21 cellular contexts compared by ENCODE assay signal in genomic region chr15:94177112-94177511, GRCh38. TPM values are rescaled to one million over a fixed set of nuclear protein-coding genes. Genes with fewer than 3 reads are reported as not detected.
DNase-seq lines count a peak whose midpoint lies in the region; ATAC-seq, FAIRE-seq and TF ChIP-seq lines count a peak whose summit lies in the region.
"Had no signal": no experiment of that assay in that cellular context is flagged by ENCODE, and none has a peak within 500 bp of the region (broad histone marks: within the 10 kb centered on the region; RNA-seq: fewer than 3 reads in every experiment).

No MANE protein-coding gene starts in this region.

- H3K27me3 Mint-ChIP-seq in activated T-helper 17 cell treated with anti-CD3 and anti-CD28 coated beads, Interleukin-2, amount 50 U/mL, for 72 hours: peaks cover 9% of the 10 kb centered on the region
- H3K27me3 Mint-ChIP-seq: type B pancreatic cell had no signal

- no peaks in the 10 kb centered on the region for H3K36me3 Mint-ChIP-seq in activated T-helper 17 cell treated with anti-CD3 and anti-CD28 coated beads, Interleukin-2, amount 50 U/mL, for 72 hours (ENCODE audit: low read depth)
- H3K36me3 Mint-ChIP-seq: type B pancreatic cell had no signal

- H3K27me3 ChIP-seq in MG63 (no peaks in the 10 kb centered on the region), kidney epithelial cell (ENCODE audit: control insufficient read depth, insufficient read depth, low read length) (no peaks in the 10 kb centered on the region), vagina (no peaks in the 10 kb centered on the region)

- H3K27ac ChIP-seq in vagina: no peak overlapping the region

- H3K4me3 ChIP-seq in MG63 (no peak overlapping the region), kidney epithelial cell (ENCODE audit: low read depth, low read length) (no peak overlapping the region), vagina (no peak overlapping the region)
- H3K4me3 ChIP-seq: lung had no signal

- peaks cover 10% of the 10 kb centered on the region for H3K4me1 Mint-ChIP-seq in activated T-helper 17 cell treated with anti-CD3 and anti-CD28 coated beads, Interleukin-2, amount 50 U/mL, for 72 hours
- H3K4me1 Mint-ChIP-seq: neural crest cell had no signal

- peaks cover 4% of the 10 kb centered on the region for H3K9me3 Mint-ChIP-seq in activated T-helper 17 cell treated with anti-CD3 and anti-CD28 coated beads, Interleukin-2, amount 50 U/mL, for 72 hours

- intact Hi-C loops in vagina (cut with DNase I): no loop called here

- FAIRE-seq in GM12891 (lab: Jason Lieb, UNC): no peak
- FAIRE-seq: GM18507, GM19239 had no signal

- no peaks in the 10 kb centered on the region for H3K4me1 ChIP-seq in vagina

- DNase-seq in Caki2 (ENCODE audit: low read depth) (peak; percentile 21), MG63 (peak; percentile 31), kidney epithelial cell (ENCODE audit: low read depth) (peak; percentile 10), cerebellar cortex (ENCODE audit: low spot score) (no peak), GM12891 (ENCODE audit: insufficient read length, low spot score) (no peak), vagina (ENCODE audit: extremely low spot score in 2 of 2) (no peak)
- DNase-seq: activated B cell treated with CpG ODN at 0.5 μM for 24 hours; activated CD8-positive, alpha-beta memory T cell treated with anti-CD3 and anti-CD28 coated beads, Interleukin-2, amount 50 U/mL, for 48 hours; dermis blood vessel endothelial cell; GDM1; NCI-H2227 treated with DMSO at 0.1 percent for 48 hours; stimulated activated CD4-positive, alpha-beta T cell treated with anti-CD3 and anti-CD28 coated beads, Interleukin-4, amount 100 ng/mL, for 1 hour; SW 1271 had no signal

- H3K27ac Mint-ChIP-seq in activated T-helper 17 cell treated with anti-CD3 and anti-CD28 coated beads, Interleukin-2, amount 50 U/mL, for 72 hours: peak overlapping the region; percentile 23
- H3K27ac Mint-ChIP-seq: activated B cell treated with CpG ODN at 0.5 μM for 24 hours, type B pancreatic cell had no signal

- ATAC-seq in activated T-helper 17 cell treated with anti-CD3 and anti-CD28 coated beads, Interleukin-2, amount 50 U/mL, for 72 hours (replicated peaks): peak; percentile 35
- no peak for ATAC-seq in HG02885 (IDR thresholded peaks at IDR 0.05; ENCODE audit: poor library complexity, unreplicated experiment)
- ATAC-seq: sciatic nerve had no signal

- H3K36me3 ChIP-seq in MG63 (no peaks in the 10 kb centered on the region), kidney epithelial cell (ENCODE audit: control insufficient read depth, insufficient read depth, low read length) (no peaks in the 10 kb centered on the region), vagina (no peaks in the 10 kb centered on the region)

- H3K4me3 Mint-ChIP-seq in activated T-helper 17 cell treated with anti-CD3 and anti-CD28 coated beads, Interleukin-2, amount 50 U/mL, for 72 hours: no peak overlapping the region
- H3K4me3 Mint-ChIP-seq: activated B cell treated with CpG ODN at 0.5 μM for 24 hours, neural crest cell, type B pancreatic cell had no signal

- in situ Hi-C loops in Caki2 (cut with HindIII; ENCODE audit: low pct_unique_long_range_greater_than_20kb, low sequenced_read_pairs): no loop called here

- no peak for TF ChIP-seq CTCF in kidney epithelial cell (IDR thresholded peaks at IDR 0.05; ENCODE audit: insufficient read depth, low read length, poor library complexity, severe bottlenecking)
- TF ChIP-seq CTCF in vagina (IDR thresholded peaks at IDR 0.05): no peak

- TF ChIP-seq POLR2A in GM12891 (IDR thresholded peaks at IDR 0.05; ENCODE audit: low read depth, low read length) (no peak), vagina (IDR thresholded peaks at IDR 0.05) (no peak)

- H3K9me3 ChIP-seq in MG63 (no peaks in the 10 kb centered on the region), vagina (no peaks in the 10 kb centered on the region)

TF ChIP-seq in GM12891, 5 proteins besides CTCF, POLR2A, EP300 and RAD21:
- no peak for TF ChIP-seq TAF1 (IDR thresholded peaks at IDR 0.05; ENCODE audit: low read depth, low read length)

RNA-seq across cellular contexts. Expression of gene MCTP2, which starts 54.2 kb away (rescaled TPM):
- total RNA-seq in Caki2 (2014; rRNA removed; shearing (Covaris generic); ENCODE audit: low replicate concordance): 3.5 and 13.0 TPM in 2 replicates
- total RNA-seq in MG63 (2014; rRNA removed; shearing (Covaris generic); ENCODE audit: low replicate concordance): 2.6 and 10.1 TPM in 2 replicates
- 10 to 100 TPM; 19.6 to 32.9 TPM for total RNA-seq in activated T-helper 17 cell treated with anti-CD3 and anti-CD28 coated beads, Interleukin-2, amount 50 U/mL, for 72 hours
- total RNA-seq in kidney epithelial cell (6.3 and 7.7 TPM in 2 replicates), vagina (21.1 TPM)
- polyA plus RNA-seq in GM12891 (2012; ENCODE audit: low read depth, missing spikeins): 0.32 TPM

Comparison
In these comparisons a context has a peak if more than half of its experiments do, and no peak if none do; other contexts are left out.
1. DNase-seq: peak in Caki2 (single experiment), MG63 (single experiment) and kidney epithelial cell (single experiment); none in cerebellar cortex (single experiment), GM12891 (single experiment) and vagina (0 of 2).